ENCODE assay signal across 1 cellular context in genomic region chr2:232633413-232634318, GRCh38.
TF ChIP-seq lines count a peak whose summit lies in the region.

Gene EFHD1 (plus strand): TSS chr2:232633604. CDS start chr2:232633705, 101 bp downstream.

TF ChIP-seq in HepG2, 621 proteins besides CTCF, POLR2A, EP300 and RAD21 (continued from another document and continues in another):
- TF ChIP-seq THAP9 (CRISPR knock-in tag; IDR thresholded peaks at IDR 0.05; ENCODE audit: borderline replicate concordance) (0 out of 2 replicates have a peak, but pooled peaks have one; percentile 17), ZNF737 (CRISPR knock-in tag; IDR thresholded peaks at IDR 0.05; ENCODE audit: borderline replicate concordance) (0 out of 2 replicates have a peak, but pooled peaks have one; percentile 77), HOMEZ (CRISPR knock-in tag; IDR thresholded peaks at IDR 0.05; ENCODE audit: low read depth) (no peak), ZNF552 (CRISPR knock-in tag; IDR thresholded peaks at IDR 0.05; ENCODE audit: borderline replicate concordance) (no peak), SOX13 (IDR thresholded peaks at IDR 0.05) (no peak), SOX13 (CRISPR knock-in tag; conservative IDR thresholded peaks at IDR 0.05 in 1 of 2, IDR thresholded peaks at IDR 0.05 in 1 of 2) (no peak), HOXA9 (CRISPR knock-in tag; IDR thresholded peaks at IDR 0.05; ENCODE audit: borderline replicate concordance) (peak; percentile 89; the same call in 1 of the 2 replicates), BATF2 (CRISPR knock-in tag; IDR thresholded peaks at IDR 0.05) (peak; percentile 88; the same call in 1 of the 2 replicates), SRF (IDR thresholded peaks at IDR 0.05; ENCODE audit: low read depth, low read length) (no peak), NR2F2 (IDR thresholded peaks at IDR 0.05; ENCODE audit: borderline replicate concordance, low read depth) (no peak), PBX2 (CRISPR knock-in tag; IDR thresholded peaks at IDR 0.05) (no peak), RORA (CRISPR knock-in tag; IDR thresholded peaks at IDR 0.05) (no peak), ETS1 (CRISPR knock-in tag; IDR thresholded peaks at IDR 0.05) (peak; percentile 91), CCAR2 (optimal IDR thresholded peaks at IDR 0.05; ENCODE audit: low read depth, low read length) (no peak), ZNF101 (CRISPR knock-in tag; IDR thresholded peaks at IDR 0.05; ENCODE audit: borderline replicate concordance, low read depth) (peak; percentile 93; the same call in 1 of the 2 replicates), ETV6 (CRISPR knock-in tag; conservative IDR thresholded peaks at IDR 0.05) (0 out of 2 replicates have a peak, but pooled peaks have one; percentile 54), IKZF5 (CRISPR knock-in tag; IDR thresholded peaks at IDR 0.05) (peak; percentile 52; the same call in 1 of the 2 replicates), MEF2D (CRISPR knock-in tag; IDR thresholded peaks at IDR 0.05) (no peak), ZNF431 (CRISPR knock-in tag; IDR thresholded peaks at IDR 0.05; ENCODE audit: borderline replicate concordance, low read depth) (no peak), REL (CRISPR knock-in tag; conservative IDR thresholded peaks at IDR 0.05) (peak; percentile 88; the same call in 1 of the 2 replicates), RELA (CRISPR knock-in tag; IDR thresholded peaks at IDR 0.05) (no peak), ZSCAN12 (CRISPR knock-in tag; IDR thresholded peaks at IDR 0.05) (peak; percentile 84; the same call in 1 of the 2 replicates), SMAD9 (CRISPR knock-in tag; IDR thresholded peaks at IDR 0.05) (0 out of 2 replicates have a peak, but pooled peaks have one; percentile 82), SNAPC4 (CRISPR knock-in tag; IDR thresholded peaks at IDR 0.05) (no peak), POLR2G (IDR thresholded peaks at IDR 0.05; ENCODE audit: low read depth, low read length) (no peak), RBM39 (IDR thresholded peaks at IDR 0.05; ENCODE audit: low read depth, low read length, poor library complexity, severe bottlenecking) (no peak), KDM4B (CRISPR knock-in tag; IDR thresholded peaks at IDR 0.05) (0 out of 2 replicates have a peak, but pooled peaks have one; percentile 10), NR1H2 (CRISPR knock-in tag; IDR thresholded peaks at IDR 0.05; ENCODE audit: borderline replicate concordance, low read depth) (peak; percentile 95), MNT (IDR thresholded peaks at IDR 0.05) (no peak), NR2C2 (CRISPR knock-in tag; IDR thresholded peaks at IDR 0.05; ENCODE audit: borderline replicate concordance) (peak; percentile 27; the same call in 1 of the 2 replicates), HNF4G (IDR thresholded peaks at IDR 0.05; ENCODE audit: borderline replicate concordance, low read depth, low read length) (0 out of 2 replicates have a peak, but pooled peaks have one; percentile 18), HNF4G (CRISPR knock-in tag; IDR thresholded peaks at IDR 0.05; ENCODE audit: borderline replicate concordance, low read depth) (peak; percentile 81), ZNF296 (CRISPR knock-in tag; conservative IDR thresholded peaks at IDR 0.05) (peak; percentile 72; the same call in 1 of the 2 replicates), ZNF207 (IDR thresholded peaks at IDR 0.05; ENCODE audit: borderline replicate concordance) (no peak), TRAFD1 (CRISPR knock-in tag; IDR thresholded peaks at IDR 0.05; ENCODE audit: borderline replicate concordance) (no peak), ZNF10 (CRISPR knock-in tag; IDR thresholded peaks at IDR 0.05; ENCODE audit: borderline replicate concordance, low read depth) (no peak), ZNF614 (CRISPR knock-in tag; IDR thresholded peaks at IDR 0.05; ENCODE audit: borderline replicate concordance) (peak; percentile 72; the same call in 1 of the 2 replicates), FOXM1 (CRISPR knock-in tag; IDR thresholded peaks at IDR 0.05) (no peak; the same call in 1 of the 2 replicates)
